Comparison of ENCODE assay signal across 10 cellular contexts in genomic region chr6:95923518-95923917, GRCh38.
DNase-seq lines count a peak whose midpoint lies in the region; ATAC-seq and TF ChIP-seq lines count a peak whose summit lies in the region.
"Had no signal": no experiment of that assay in that cellular context is flagged by ENCODE, and none has a peak within 500 bp of the region (broad histone marks: within the 10 kb centered on the region; RNA-seq: fewer than 3 reads in every experiment).

No MANE protein-coding gene starts in this region.

- H2AFZ ChIP-seq in H9 (ENCODE audit: low read length) = no peak overlapping the region

- no peak overlapping the region for H2BK15ac ChIP-seq in H9 (ENCODE audit: low read depth, low read length)

- DNase-seq in DMS53 (lab: John Stamatoyannopoulos, UW) = peak; percentile 30
- DNase-seq in DMS53 treated with DMSO at 0.1 percent for 48 hours (lab: John Stamatoyannopoulos, UW; ENCODE audit: unreplicated experiment) = no peak
- DNase-seq in H9 = peak; percentile 39
- DNase-seq in OCI-M1 (lab: John Stamatoyannopoulos, UW) = peak; percentile 40
- DNase-seq in stimulated activated naive CD4-positive, alpha-beta T cell treated with Interleukin-2 at 50 U/mL for 16 hours (lab: John Stamatoyannopoulos, UW) = no peak
- DNase-seq in NCI-H526 treated with DMSO at 0.1 percent for 48 hours (lab: John Stamatoyannopoulos, UW) = no peak
- DNase-seq: activated naive CD8-positive, alpha-beta T cell treated with anti-CD3 and anti-CD28 coated beads, Interleukin-2, amount 10 ng/mL, durations not matched to agents 7 days and 5 days; stimulated activated CD4-positive, alpha-beta T cell treated with anti-CD3 and anti-CD28 coated beads, Interleukin-12 subunit alpha, Interleukin-12 subunit beta, amount 100 ng/mL, for 4 hours had no signal

- H2BK12ac ChIP-seq in H9 (ENCODE audit: insufficient read length, low read depth, low read length) = no peak overlapping the region

- H3K56ac ChIP-seq in H9 (ENCODE audit: insufficient read length, low read depth, low read length) = no peak overlapping the region

- no peak overlapping the region for H2BK5ac ChIP-seq in H9 (ENCODE audit: insufficient read length, low read length)

- no peaks in the 10 kb centered on the region for H3K23me2 ChIP-seq in H9 (ENCODE audit: insufficient read length, low read depth, low read length, poor library complexity, severe bottlenecking)

- H3K9me3 Mint-ChIP-seq in H9 = no peaks in the 10 kb centered on the region
- H3K9me3 Mint-ChIP-seq: activated naive CD8-positive, alpha-beta T cell treated with anti-CD3 and anti-CD28 coated beads, Interleukin-2, amount 10 ng/mL, durations not matched to agents 7 days and 5 days had no signal

- peak; percentile 79 for TF ChIP-seq CTCF in H9 (conservative IDR thresholded peaks at IDR 0.05)
- TF ChIP-seq CTCF in liver (IDR thresholded peaks at IDR 0.05; ENCODE audit: low read depth, low read length, missing input control) = peak; percentile 19

- H3K4me3 ChIP-seq in liver (ENCODE audit: low read depth in 1 of 3, low read length in 3 of 3) = no peak overlapping the region

- H3K4me1 Mint-ChIP-seq in H9 = no peaks in the 10 kb centered on the region
- H3K4me1 Mint-ChIP-seq: activated naive CD8-positive, alpha-beta T cell treated with anti-CD3 and anti-CD28 coated beads, Interleukin-2, amount 10 ng/mL, durations not matched to agents 7 days and 5 days had no signal

- no peaks in the 10 kb centered on the region for H4K20me1 ChIP-seq in H9 (ENCODE audit: control insufficient read depth, insufficient read depth, insufficient read length)

- no peak overlapping the region for H2BK120ac ChIP-seq in H9 (ENCODE audit: low read depth, low read length, poor library complexity, severe bottlenecking)

- H3K4me3 Mint-ChIP-seq in H9 = no peak overlapping the region
- H3K4me3 Mint-ChIP-seq: activated naive CD8-positive, alpha-beta T cell treated with anti-CD3 and anti-CD28 coated beads, Interleukin-2, amount 10 ng/mL, durations not matched to agents 7 days and 5 days had no signal

- no peak overlapping the region for H2BK20ac ChIP-seq in H9 (ENCODE audit: low read depth, low read length, poor library complexity, severe bottlenecking)

- no peak overlapping the region for H3K4ac ChIP-seq in H9 (ENCODE audit: low read depth, low read length)

- H3K9ac ChIP-seq in H9 (ENCODE audit: extremely low read depth, insufficient read length, low read length) (no peak overlapping the region), liver (ENCODE audit: low read depth in 1 of 2, low read length in 2 of 2) (no peak overlapping the region)

- H3K36me3 ChIP-seq in liver (ENCODE audit: control insufficient read depth in 4 of 4, insufficient read depth in 3 of 4, low read depth in 1 of 4, low read length in 3 of 4) = no peaks in the 10 kb centered on the region

- H3K18ac ChIP-seq in H9 (ENCODE audit: insufficient read length, low read depth, low read length) = no peak overlapping the region

- H3K27ac Mint-ChIP-seq in H9 = no peak overlapping the region
- H3K27ac Mint-ChIP-seq: activated naive CD8-positive, alpha-beta T cell treated with anti-CD3 and anti-CD28 coated beads, Interleukin-2, amount 10 ng/mL, durations not matched to agents 7 days and 5 days had no signal

- no peak overlapping the region for H3K27ac ChIP-seq in H9 (ENCODE audit: insufficient read length, low read depth, low read length)
- no peak overlapping the region for H3K27ac ChIP-seq in liver (ENCODE audit: low read depth in 1 of 2, low read length in 2 of 2)

- no peak overlapping the region for H4K5ac ChIP-seq in H9 (ENCODE audit: insufficient read length, low read depth, low read length)

- H3K36me3 Mint-ChIP-seq in H9 (ENCODE audit: insufficient read depth in 1 of 3, low read depth in 3 of 3) = no peaks in the 10 kb centered on the region
- H3K36me3 Mint-ChIP-seq: activated naive CD8-positive, alpha-beta T cell treated with anti-CD3 and anti-CD28 coated beads, Interleukin-2, amount 10 ng/mL, durations not matched to agents 7 days and 5 days had no signal

- H4K8ac ChIP-seq in H9 (replicated peaks; ENCODE audit: insufficient read length, low read depth, low read length) = no peak overlapping the region

- H3K9me3 ChIP-seq in H9 (ENCODE audit: control insufficient read depth, low read depth, low read length) = no peaks in the 10 kb centered on the region
- no peaks in the 10 kb centered on the region for H3K9me3 ChIP-seq in liver (ENCODE audit: control insufficient read depth in 4 of 4, low read length in 3 of 4)

- H3K27me3 ChIP-seq in H9 (ENCODE audit: insufficient read depth, low read length) (no peaks in the 10 kb centered on the region), liver (ENCODE audit: control insufficient read depth in 4 of 4, insufficient read depth in 4 of 4, low read length in 3 of 4) (no peaks in the 10 kb centered on the region)

- H3K79me1 ChIP-seq in H9 (ENCODE audit: insufficient read depth, low read depth, low read length, poor library complexity, severe bottlenecking) = no peaks in the 10 kb centered on the region

- peak; percentile 45 to 61 for TF ChIP-seq RAD21 in liver (IDR thresholded peaks at IDR 0.05)

- H3K4me2 ChIP-seq in H9 (ENCODE audit: insufficient read depth, insufficient read length, low read length) = no peak overlapping the region

- no peak overlapping the region for H4K91ac ChIP-seq in H9 (ENCODE audit: insufficient read length, low read depth, low read length)

- H3K14ac ChIP-seq in H9 (ENCODE audit: insufficient read depth, low read length) = no peak overlapping the region

- no CpG with 5 or more reads among the region's 1 CpG for WGBS in H9 (ENCODE audit: extremely low coverage, insufficient read length, low lambda C conversion rate)
- WGBS in liver = 74% methylated on average over 1 of the region's 1 CpG

- no peaks in the 10 kb centered on the region for H3K27me3 Mint-ChIP-seq in H9 (ENCODE audit: low read depth)
- H3K27me3 Mint-ChIP-seq: activated naive CD8-positive, alpha-beta T cell treated with anti-CD3 and anti-CD28 coated beads, Interleukin-2, amount 10 ng/mL, durations not matched to agents 7 days and 5 days had no signal

- H3K4me1 ChIP-seq in H9 (ENCODE audit: insufficient read depth, low read length) (no peaks in the 10 kb centered on the region), liver (ENCODE audit: control insufficient read depth in 4 of 4, insufficient read depth in 4 of 4, low read length in 3 of 4) (no peaks in the 10 kb centered on the region)

- H3K23ac ChIP-seq in H9 (ENCODE audit: insufficient read length, low read depth, low read length) = no peak overlapping the region

- H3K79me2 ChIP-seq in H9 (ENCODE audit: insufficient read depth, low read length) = no peaks in the 10 kb centered on the region

- no peak for ATAC-seq in HG03565 (IDR thresholded peaks at IDR 0.05; ENCODE audit: unreplicated experiment)

- no peak overlapping the region for H2AK5ac ChIP-seq in H9 (ENCODE audit: insufficient read length, low read length)

- no peak overlapping the region for H3T11ph ChIP-seq in H9 (ENCODE audit: low read length)

TF ChIP-seq in liver, 16 proteins besides CTCF, POLR2A, EP300 and RAD21 (continues in another document):
- TF ChIP-seq, protein P1, sequence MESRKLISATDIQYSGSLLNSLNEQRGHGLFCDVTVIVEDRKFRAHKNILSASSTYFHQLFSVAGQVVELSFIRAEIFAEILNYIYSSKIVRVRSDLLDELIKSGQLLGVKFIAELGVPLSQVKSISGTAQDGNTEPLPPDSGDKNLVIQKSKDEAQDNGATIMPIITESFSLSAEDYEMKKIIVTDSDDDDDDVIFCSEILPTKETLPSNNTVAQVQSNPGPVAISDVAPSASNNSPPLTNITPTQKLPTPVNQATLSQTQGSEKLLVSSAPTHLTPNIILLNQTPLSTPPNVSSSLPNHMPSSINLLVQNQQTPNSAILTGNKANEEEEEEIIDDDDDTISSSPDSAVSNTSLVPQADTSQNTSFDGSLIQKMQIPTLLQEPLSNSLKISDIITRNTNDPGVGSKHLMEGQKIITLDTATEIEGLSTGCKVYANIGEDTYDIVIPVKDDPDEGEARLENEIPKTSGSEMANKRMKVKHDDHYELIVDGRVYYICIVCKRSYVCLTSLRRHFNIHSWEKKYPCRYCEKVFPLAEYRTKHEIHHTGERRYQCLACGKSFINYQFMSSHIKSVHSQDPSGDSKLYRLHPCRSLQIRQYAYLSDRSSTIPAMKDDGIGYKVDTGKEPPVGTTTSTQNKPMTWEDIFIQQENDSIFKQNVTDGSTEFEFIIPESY (IDR thresholded peaks at IDR 0.05) = no peak
- no peak for TF ChIP-seq HNF4A (conservative IDR thresholded peaks at IDR 0.05)
- TF ChIP-seq MAX (IDR thresholded peaks at IDR 0.05) = no peak
- TF ChIP-seq YY1 (IDR thresholded peaks at IDR 0.05) = no peak
- no peak for TF ChIP-seq GABPA (IDR thresholded peaks at IDR 0.05 in 1 of 2, conservative IDR thresholded peaks at IDR 0.05 in 1 of 2)
- TF ChIP-seq NR2F2 (IDR thresholded peaks at IDR 0.05) = no peak
- no peak for TF ChIP-seq JUND (IDR thresholded peaks at IDR 0.05)
- TF ChIP-seq HNF4G (IDR thresholded peaks at IDR 0.05) = no peak
- no peak for TF ChIP-seq EGR1 (IDR thresholded peaks at IDR 0.05; ENCODE audit: low read depth in 2 of 2)
- TF ChIP-seq FOXA1 (IDR thresholded peaks at IDR 0.05) = no peak
- TF ChIP-seq ATF3 (IDR thresholded peaks at IDR 0.05) = no peak

Comparison
In these comparisons a context has a peak if more than half of its experiments do, and no peak if none do; other contexts are left out.
1. DNase-seq: peak in DMS53 (single experiment), H9 (single experiment) and OCI-M1 (single experiment); none in DMS53 treated with DMSO at 0.1 percent for 48 hours (single experiment), stimulated activated naive CD4-positive, alpha-beta T cell treated with Interleukin-2 at 50 U/mL for 16 hours (single experiment) and NCI-H526 treated with DMSO at 0.1 percent for 48 hours (single experiment).